ENCODE assay signal across 8 cellular contexts in the genomic region with DNA sequence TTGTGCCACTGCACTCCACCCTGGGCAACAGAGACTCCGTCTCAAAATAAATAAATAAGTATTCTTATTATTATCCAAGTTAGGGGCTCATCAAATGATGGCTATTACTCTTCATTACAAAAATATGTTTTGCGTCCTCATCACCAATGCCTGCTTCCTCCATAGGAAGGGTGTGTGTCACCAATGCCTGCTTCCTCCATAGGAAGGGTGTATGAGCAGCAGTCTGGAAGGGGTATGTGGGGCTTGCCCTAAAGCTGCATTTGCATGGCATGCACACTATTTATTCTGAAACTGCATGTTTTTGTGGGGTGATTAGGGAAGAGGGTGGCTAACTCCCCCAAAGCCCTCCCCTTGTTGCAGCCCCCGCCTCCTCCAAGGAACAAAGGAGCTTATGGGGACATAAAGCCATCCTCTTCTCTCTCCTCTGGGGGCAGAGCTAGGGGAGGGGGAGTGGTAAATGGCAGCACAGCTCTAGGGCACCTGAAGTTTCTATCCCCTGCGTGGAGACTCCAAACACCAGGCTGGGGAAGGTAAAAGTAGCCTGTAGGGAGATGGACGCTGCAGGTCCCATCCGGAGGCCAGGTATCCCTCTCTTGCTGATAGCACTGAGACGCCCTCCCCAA. TPM values are rescaled to one million over a fixed set of nuclear protein-coding genes. Genes with fewer than 3 reads are reported as not detected.
DNase-seq lines count a peak whose midpoint lies in the region; ATAC-seq and TF ChIP-seq lines count a peak whose summit lies in the region.

No MANE protein-coding gene starts in this region.

- no peak overlapping the region for H3K4ac ChIP-seq in mesenchymal stem cell (ENCODE audit: low read depth in 1 of 2, low read length in 2 of 2)

- no peak overlapping the region for H4K8ac ChIP-seq in mesenchymal stem cell (ENCODE audit: low read length)

- TF ChIP-seq POLR2A in vagina (IDR thresholded peaks at IDR 0.05): no peak

- no peak overlapping the region for H2AK5ac ChIP-seq in mesenchymal stem cell (ENCODE audit: low read length, severe bottlenecking)

- no peak for ATAC-seq in GM18873 (IDR thresholded peaks at IDR 0.05; ENCODE audit: low FRiP score, unreplicated experiment)

- H2AFZ ChIP-seq in mesenchymal stem cell (ENCODE audit: low read depth, low read length): no peak overlapping the region

- 3% methylated on average over 4 of the region's 7 CpGs for WGBS in mesenchymal stem cell

- peak overlapping the region; percentile 76 for H3K4me2 ChIP-seq in mesenchymal stem cell (ENCODE audit: low read length, poor library complexity, severe bottlenecking)

- no peak overlapping the region for H3K14ac ChIP-seq in mesenchymal stem cell (ENCODE audit: low read length in 2 of 2)

- peaks cover 24% of the 10 kb centered on the region for H3K79me1 ChIP-seq in mesenchymal stem cell (replicated peaks; ENCODE audit: low read length, poor library complexity, severe bottlenecking)

- no peak overlapping the region for H4K91ac ChIP-seq in mesenchymal stem cell (ENCODE audit: low read length)

- H3K27ac ChIP-seq in brain microvascular endothelial cell (no peak overlapping the region), mesenchymal stem cell (ENCODE audit: low read length, poor library complexity, severe bottlenecking) (no peak overlapping the region), vagina (peak overlapping the region; percentile 96)

- H3K27me3 ChIP-seq in brain microvascular endothelial cell (replicated peaks) (no peaks in the 10 kb centered on the region), mesenchymal stem cell (ENCODE audit: control insufficient read depth in 1 of 2, insufficient read depth in 1 of 2, low read length in 2 of 2) (no peaks in the 10 kb centered on the region), vagina (no peaks in the 10 kb centered on the region)

- H3K9ac ChIP-seq in mesenchymal stem cell (ENCODE audit: low read length): peak overlapping the region; percentile 90

- H3K18ac ChIP-seq in mesenchymal stem cell (ENCODE audit: low read depth in 1 of 2, low read length in 2 of 2): no peak overlapping the region

- no peak overlapping the region for H2BK5ac ChIP-seq in mesenchymal stem cell (ENCODE audit: low read depth, low read length, poor library complexity, severe bottlenecking)

- no peak overlapping the region for H2BK15ac ChIP-seq in mesenchymal stem cell (ENCODE audit: low read depth, poor library complexity, severe bottlenecking)

- H3K23ac ChIP-seq in mesenchymal stem cell (ENCODE audit: low read length in 2 of 2): no peak overlapping the region

- in situ Hi-C loops in brain microvascular endothelial cell (cut with HindIII; ENCODE audit: low pct_ligation_motif_present, low sequenced_read_pairs): no loop called here

- no peak overlapping the region for H2BK12ac ChIP-seq in mesenchymal stem cell (ENCODE audit: low read length in 2 of 2)

- H3K9me3 ChIP-seq in mesenchymal stem cell (ENCODE audit: control insufficient read depth, low read length): no peaks in the 10 kb centered on the region
- H3K9me3 ChIP-seq in vagina: no peaks in the 10 kb centered on the region

- peak overlapping the region; percentile 87 for H3K4me3 ChIP-seq in GM12864 (ENCODE audit: low read depth, low read length)
- peak overlapping the region; percentile 84 for H3K4me3 ChIP-seq in brain microvascular endothelial cell (ENCODE audit: low read depth, low read length)
- peak overlapping the region; percentile 74 to 96 for H3K4me3 ChIP-seq in mesenchymal stem cell (ENCODE audit: insufficient read depth in 1 of 2, low read depth in 1 of 2, low read length in 2 of 2)
- peak overlapping the region; percentile 98 to 99 for H3K4me3 ChIP-seq in vagina

- H2BK120ac ChIP-seq in mesenchymal stem cell (ENCODE audit: low read depth, low read length): no peak overlapping the region

- peaks cover 4% of the 10 kb centered on the region for H3K36me3 ChIP-seq in brain microvascular endothelial cell (replicated peaks)
- peaks cover 0 to 10% of the 10 kb centered on the region in 2 experiments for H3K36me3 ChIP-seq in mesenchymal stem cell (ENCODE audit: control insufficient read depth in 1 of 2, insufficient read depth in 2 of 2, low read depth in 1 of 2, low read length in 2 of 2)
- H3K36me3 ChIP-seq in vagina: peaks cover 0 to 6% of the 10 kb centered on the region in 2 donors

- intact Hi-C loops in vagina (cut with DNase I): no loop called here

- TF ChIP-seq CTCF in GM12864 (IDR thresholded peaks at IDR 0.05; ENCODE audit: low read depth, low read length, missing control alignments): peak; percentile 3
- TF ChIP-seq CTCF in brain microvascular endothelial cell (IDR thresholded peaks at IDR 0.05; ENCODE audit: low read depth, low read length, missing control alignments): no peak
- no peak for TF ChIP-seq CTCF in vagina (IDR thresholded peaks at IDR 0.05)

- DNase-seq in GM12864 (ENCODE audit: low read depth): no peak
- peak; percentile 8 for DNase-seq in NCI-H345 treated with DMSO at 0.1 percent for 48 hours (lab: John Stamatoyannopoulos, UW; ENCODE audit: unreplicated experiment)
- DNase-seq in brain microvascular endothelial cell: no peak
- peak; percentile 25 for DNase-seq in mesenchymal stem cell
- no peak for DNase-seq in vagina (ENCODE audit: extremely low spot score in 2 of 2)
- no peak for DNase-seq in cerebellar nuclear complex (lab: John Stamatoyannopoulos, UW)
- no peak for DNase-seq in putamen (ENCODE audit: low spot score)

- H3K4me1 ChIP-seq in mesenchymal stem cell (ENCODE audit: control insufficient read depth, insufficient read depth, low read depth, low read length): peaks cover 11% of the 10 kb centered on the region
- peaks cover 37% of the 10 kb centered on the region for H3K4me1 ChIP-seq in vagina

RNA-seq across cellular contexts. Expression of gene CAMKK2, which starts 1.3 kb away (rescaled TPM):
- polyA plus RNA-seq in mesenchymal stem cell (2013, experiment 1 of 2): 18.1 TPM
- 17.5 TPM for polyA plus RNA-seq in mesenchymal stem cell (2013, experiment 2 of 2)
- total RNA-seq in vagina: 32.7 TPM

RNA-seq across cellular contexts. Expression of gene ANAPC5, which starts 57.0 kb away (rescaled TPM):
- polyA plus RNA-seq in mesenchymal stem cell (2013, experiment 1 of 2): 106 TPM
- polyA plus RNA-seq in mesenchymal stem cell (2013, experiment 2 of 2): 108 TPM
- total RNA-seq in vagina: 143 TPM

Comparison
In these comparisons a context has a peak if more than half of its experiments do, and no peak if none do; other contexts are left out.
1. DNase-seq: peak in NCI-H345 treated with DMSO at 0.1 percent for 48 hours (single experiment) and mesenchymal stem cell (single experiment); none in GM12864 (single experiment), brain microvascular endothelial cell (single experiment), vagina (0 of 2), cerebellar nuclear complex (0 of 2) and putamen (single experiment).
2. Peak in every context shown above with its lines, with median percentiles within 50 percentile points of each other: H3K4me3 ChIP-seq.